In genomic region chr11:18769802-18770456, GRCh38 we compare ENCODE assay signal across 14 cellular contexts. TPM values are rescaled to one million over a fixed set of nuclear protein-coding genes. Genes with fewer than 3 reads are reported as not detected.
DNase-seq lines count a peak whose midpoint lies in the region; ATAC-seq and TF ChIP-seq lines count a peak whose summit lies in the region.
"Had no signal": no experiment of that assay in that cellular context is flagged by ENCODE, and none has a peak within 500 bp of the region (broad histone marks: within the 10 kb centered on the region; RNA-seq: fewer than 3 reads in every experiment).

No MANE protein-coding gene starts in this region.

- no peak for TF ChIP-seq CTCF in GM13977 (IDR thresholded peaks at IDR 0.05; ENCODE audit: extremely low read depth, insufficient read depth, missing control alignments)
- no peak for TF ChIP-seq CTCF in GM20000 (IDR thresholded peaks at IDR 0.05; ENCODE audit: extremely low read depth, missing control alignments)
- TF ChIP-seq CTCF in endothelial cell (IDR thresholded peaks at IDR 0.05; ENCODE audit: unreplicated experiment) = no peak

- peak overlapping the region; percentile 38 for H3K27ac Mint-ChIP-seq in endothelial cell (ENCODE audit: unreplicated experiment)

- in situ Hi-C loops in GM13977 (cut with MboI; ENCODE audit: low pct_unique_long_range_greater_than_20kb, low sequenced_read_pairs, unreplicated experiment) = no loop called here

- no peak overlapping the region for H3K4me3 Mint-ChIP-seq in endothelial cell (ENCODE audit: unreplicated experiment)
- H3K4me3 Mint-ChIP-seq: CD14-positive monocyte had no signal

- no peaks in the 10 kb centered on the region for H3K9me3 Mint-ChIP-seq in endothelial cell (ENCODE audit: unreplicated experiment)

- ATAC-seq in HG03135 (IDR thresholded peaks at IDR 0.05; ENCODE audit: unreplicated experiment) (peak; percentile 66), left lobe of liver (no peak)
- ATAC-seq: PC-3 had no signal

- DNase-seq in GM13977 (ENCODE audit: low spot score) = peak; percentile 55
- peak; percentile 56 for DNase-seq in GM20000 (ENCODE audit: low spot score)
- no peak for DNase-seq in endothelial cell (ENCODE audit: low spot score)
- no peak for DNase-seq in GF-D8 (lab: John Stamatoyannopoulos, UW)
- DNase-seq in SKM-1 (lab: John Stamatoyannopoulos, UW; ENCODE audit: unreplicated experiment) = no peak
- DNase-seq in left lobe of liver (ENCODE audit: low spot score) = no peak
- DNase-seq in cortex of kidney (lab: John Stamatoyannopoulos, UW) = no peak
- DNase-seq: activated CD4-positive, alpha-beta T cell treated with anti-CD3 and anti-CD28 coated beads, Interleukin-2, amount 50 U/mL, for 48 hours; GOT3; PC-3 had no signal

- H3K4me1 Mint-ChIP-seq in endothelial cell (ENCODE audit: unreplicated experiment) = no peaks in the 10 kb centered on the region

- peaks cover 14% of the 10 kb centered on the region for H3K27me3 Mint-ChIP-seq in endothelial cell (ENCODE audit: unreplicated experiment)

- peaks cover 14% of the 10 kb centered on the region for H3K36me3 Mint-ChIP-seq in endothelial cell (ENCODE audit: low read depth, unreplicated experiment)
- H3K36me3 Mint-ChIP-seq: CD14-positive monocyte had no signal

RNA-seq across cellular contexts. Expression of gene PTPN5, which starts 21.7 kb away (rescaled TPM):
- total RNA-seq in endothelial cell (ENCODE audit: unreplicated experiment) (16.4 TPM), left lobe of liver (not detected)
- total RNA-seq: mononuclear cell had no signal

RNA-seq across cellular contexts. Expression of gene IGSF22, which starts 43.9 kb away (rescaled TPM):
- total RNA-seq in endothelial cell (ENCODE audit: unreplicated experiment) = 0.74 TPM
- total RNA-seq in left lobe of liver = 0.13 TPM
- total RNA-seq: frontal cortex, PC-3 had no signal

Comparison
In these comparisons a context has a peak if more than half of its experiments do, and no peak if none do; other contexts are left out.
1. DNase-seq: peak in GM13977 (single experiment) and GM20000 (single experiment); none in endothelial cell (single experiment), GF-D8 (single experiment), SKM-1 (single experiment), left lobe of liver (single experiment) and cortex of kidney (single experiment).
2. RNA of gene PTPN5, which starts 21.7 kb away (total RNA-seq): 16.4 TPM in endothelial cell (single experiment); not detected in left lobe of liver (single experiment); every median in the first group is over 10 times any median in the second.